Comparison of ENCODE assay signal across 11 cellular contexts in genomic region chr4:165810726-165811125, GRCh38.
"Had no signal": no experiment of that assay in that cellular context is flagged by ENCODE, and none has a peak within 500 bp of the region (broad histone marks: within the 10 kb centered on the region; RNA-seq: fewer than 3 reads in every experiment).

No MANE protein-coding gene starts in this region.

- H3K4me3 ChIP-seq: skin epidermis, stomach, thoracic aorta had no signal

- H3K79me2 ChIP-seq: parathyroid adenoma had no signal

- ATAC-seq: activated CD4-positive, CD25-positive, alpha-beta regulatory T cell treated with anti-CD3 and anti-CD28 coated beads, Interleukin-2, amount 50 U/mL, for 24 hours; esophagus mucosa had no signal

- H3K27ac ChIP-seq: parathyroid adenoma, skin epidermis, stomach, thoracic aorta had no signal

- H3K27ac Mint-ChIP-seq: activated naive CD4-positive, alpha-beta T cell treated with anti-CD3 and anti-CD28 coated beads, Interleukin-2, amount 50 U/mL, for 24 hours; naive B cell had no signal

- H2AFZ ChIP-seq: parathyroid adenoma had no signal

- H3K36me3 ChIP-seq: stomach, thoracic aorta had no signal

- H3K9me3 ChIP-seq: stomach, thoracic aorta had no signal

- H3K4me1 Mint-ChIP-seq: activated naive CD4-positive, alpha-beta T cell treated with anti-CD3 and anti-CD28 coated beads, Interleukin-2, amount 50 U/mL, for 24 hours; naive B cell had no signal

- H3K4me3 Mint-ChIP-seq: activated naive CD4-positive, alpha-beta T cell treated with anti-CD3 and anti-CD28 coated beads, Interleukin-2, amount 50 U/mL, for 24 hours; naive B cell had no signal

- H3K36me3 Mint-ChIP-seq: activated naive CD4-positive, alpha-beta T cell treated with anti-CD3 and anti-CD28 coated beads, Interleukin-2, amount 50 U/mL, for 24 hours; naive B cell had no signal

- H3K27me3 Mint-ChIP-seq: activated naive CD4-positive, alpha-beta T cell treated with anti-CD3 and anti-CD28 coated beads, Interleukin-2, amount 50 U/mL, for 24 hours; naive B cell had no signal

- H3K9ac ChIP-seq: parathyroid adenoma had no signal

- H3K4me1 ChIP-seq: parathyroid adenoma had no signal

- H3K27me3 ChIP-seq: stomach had no signal

- DNase-seq: activated T-cell treated with anti-CD3 and anti-CD28 coated beads, Interleukin-2, amount 50 U/mL, for 1 hour; amygdala; naive B cell; retina; stomach had no signal
